In the genomic region with DNA sequence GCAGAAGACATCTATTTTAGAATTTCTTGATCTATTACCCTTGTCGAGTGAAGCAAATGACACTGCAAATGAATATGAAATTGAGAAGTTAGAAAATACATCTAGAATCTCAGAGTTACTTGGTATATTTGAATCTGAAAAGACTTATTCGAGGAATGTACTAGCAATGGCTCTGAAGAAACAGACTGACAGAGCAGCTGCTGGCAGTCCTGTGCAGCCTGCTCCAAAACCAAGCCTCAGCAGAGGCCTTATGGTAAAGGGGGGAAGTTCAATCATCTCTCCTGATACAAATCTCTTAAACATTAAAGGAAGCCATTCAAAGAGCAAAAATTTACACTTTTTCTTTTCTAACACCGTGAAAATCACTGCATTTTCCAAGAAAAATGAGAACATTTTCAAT, we compare ENCODE assay signal across 39 cellular contexts. TPM values are rescaled to one million over a fixed set of nuclear protein-coding genes. Genes with fewer than 3 reads are reported as not detected.
"Had no signal": no experiment of that assay in that cellular context is flagged by ENCODE, and none has a peak within 500 bp of the region (broad histone marks: within the 10 kb centered on the region; RNA-seq: fewer than 3 reads in every experiment).

No MANE protein-coding gene starts in this region.

- DNase-seq: activated CD4-positive, alpha-beta memory T cell treated with anti-CD3 and anti-CD28 coated beads, Interleukin-2, amount 10 ng/mL, durations not matched to agents 7 days and 5 days; activated CD4-positive, alpha-beta T cell treated with anti-CD3 and anti-CD28 coated beads for 1 hour; activated CD4-positive, alpha-beta T cell treated with anti-CD3 and anti-CD28 coated beads for 48 hours; activated CD4-positive, CD25-positive, alpha-beta regulatory T cell; activated CD8-positive, alpha-beta memory T cell treated with anti-CD3 and anti-CD28 coated beads for 24 hours; activated CD8-positive, alpha-beta memory T cell treated with anti-CD3 and anti-CD28 coated beads, Interleukin-2, amount 10 ng/mL, durations not matched to agents 7 days and 5 days; activated CD8-positive, alpha-beta memory T cell treated with anti-CD3 and anti-CD28 coated beads, Interleukin-2, amount 50 U/mL, for 48 hours; activated effector memory CD4-positive, alpha-beta T cell treated with Interleukin-2 at 50 U/mL for 16 hours; activated naive CD4-positive, alpha-beta T cell treated with anti-CD3 and anti-CD28 coated beads, Interleukin-2, amount 10 ng/mL, durations not matched to agents 7 days and 5 days; activated naive CD8-positive, alpha-beta T cell treated with anti-CD3 and anti-CD28 coated beads, Interleukin-2, amount 50 U/mL, for 24 hours; activated T-cell treated with anti-CD3 and anti-CD28 coated beads, Interleukin-2, amount 50 U/mL, for 48 hours; anterior cingulate cortex; caudate nucleus; cerebellar nuclear complex; Karpas-422; KBM-7; MG63; NCI-H1092; NCI-H1436 treated with DMSO at 0.1 percent for 48 hours; NCI-H187 treated with DMSO at 0.1 percent for 48 hours; NCI-H2081; NCI-H2171 treated with DMSO at 0.1 percent for 48 hours; NCI-H2227 treated with DMSO at 0.1 percent for 48 hours; NCI-H446; NCI-H510A treated with DMSO at 0.1 percent for 48 hours; NCI-H69; NK-92 treated with Interleukin-12 subunit alpha and Interleukin-12 subunit beta, amount 100 ng/mL, for 24 hours; PC-3; Peyer's patch; RPMI8226; SHP77 treated with DMSO at 0.1 percent for 48 hours; T-cell; T-helper 17 cell; T-helper 9 cell had no signal

- H3K27ac ChIP-seq: Peyer's patch, VCaP had no signal

- H3K4me1 Mint-ChIP-seq: activated CD4-positive, alpha-beta memory T cell treated with anti-CD3 and anti-CD28 coated beads, Interleukin-2, amount 10 ng/mL, durations not matched to agents 7 days and 5 days; activated CD8-positive, alpha-beta memory T cell treated with anti-CD3 and anti-CD28 coated beads, Interleukin-2, amount 10 ng/mL, durations not matched to agents 7 days and 5 days; activated naive CD4-positive, alpha-beta T cell treated with anti-CD3 and anti-CD28 coated beads, Interleukin-2, amount 10 ng/mL, durations not matched to agents 7 days and 5 days; activated naive CD8-positive, alpha-beta T cell treated with anti-CD3 and anti-CD28 coated beads, Interleukin-2, amount 50 U/mL, for 24 hours; T-cell; T-helper 17 cell had no signal

- H3K27me3 Mint-ChIP-seq: activated CD4-positive, alpha-beta memory T cell treated with anti-CD3 and anti-CD28 coated beads, Interleukin-2, amount 10 ng/mL, durations not matched to agents 7 days and 5 days; activated CD8-positive, alpha-beta memory T cell treated with anti-CD3 and anti-CD28 coated beads, Interleukin-2, amount 10 ng/mL, durations not matched to agents 7 days and 5 days; activated naive CD4-positive, alpha-beta T cell treated with anti-CD3 and anti-CD28 coated beads, Interleukin-2, amount 10 ng/mL, durations not matched to agents 7 days and 5 days; activated naive CD8-positive, alpha-beta T cell treated with anti-CD3 and anti-CD28 coated beads, Interleukin-2, amount 50 U/mL, for 24 hours; T-cell; T-helper 17 cell had no signal

- ATAC-seq: activated CD8-positive, alpha-beta memory T cell treated with anti-CD3 and anti-CD28 coated beads, Interleukin-2, amount 10 ng/mL, durations not matched to agents 7 days and 5 days; activated naive CD8-positive, alpha-beta T cell treated with anti-CD3 and anti-CD28 coated beads, Interleukin-2, amount 50 U/mL, for 24 hours; PC-3; SK-N-SH treated with all-trans-retinoic acid at 6 μM for 48 hours; T-cell; T-helper 17 cell had no signal

- H3K4me1 ChIP-seq: Peyer's patch had no signal

- H3K36me3 ChIP-seq: MG63, Peyer's patch had no signal

- H3K4me3 ChIP-seq: MG63, Peyer's patch had no signal

- H3K9me3 Mint-ChIP-seq: activated CD4-positive, alpha-beta memory T cell treated with anti-CD3 and anti-CD28 coated beads, Interleukin-2, amount 10 ng/mL, durations not matched to agents 7 days and 5 days; activated naive CD4-positive, alpha-beta T cell treated with anti-CD3 and anti-CD28 coated beads, Interleukin-2, amount 10 ng/mL, durations not matched to agents 7 days and 5 days; activated naive CD8-positive, alpha-beta T cell treated with anti-CD3 and anti-CD28 coated beads, Interleukin-2, amount 50 U/mL, for 24 hours; brain; T-cell had no signal

- H3K27ac Mint-ChIP-seq: activated CD4-positive, alpha-beta memory T cell treated with anti-CD3 and anti-CD28 coated beads, Interleukin-2, amount 10 ng/mL, durations not matched to agents 7 days and 5 days; activated CD8-positive, alpha-beta memory T cell treated with anti-CD3 and anti-CD28 coated beads, Interleukin-2, amount 10 ng/mL, durations not matched to agents 7 days and 5 days; activated naive CD4-positive, alpha-beta T cell treated with anti-CD3 and anti-CD28 coated beads, Interleukin-2, amount 10 ng/mL, durations not matched to agents 7 days and 5 days; activated naive CD8-positive, alpha-beta T cell; activated naive CD8-positive, alpha-beta T cell treated with anti-CD3 and anti-CD28 coated beads, Interleukin-2, amount 50 U/mL, for 24 hours; T-cell; T-helper 17 cell had no signal

- H3K4me3 Mint-ChIP-seq: activated CD4-positive, alpha-beta memory T cell treated with anti-CD3 and anti-CD28 coated beads, Interleukin-2, amount 10 ng/mL, durations not matched to agents 7 days and 5 days; activated CD8-positive, alpha-beta memory T cell treated with anti-CD3 and anti-CD28 coated beads, Interleukin-2, amount 10 ng/mL, durations not matched to agents 7 days and 5 days; activated naive CD4-positive, alpha-beta T cell treated with anti-CD3 and anti-CD28 coated beads, Interleukin-2, amount 10 ng/mL, durations not matched to agents 7 days and 5 days; activated naive CD8-positive, alpha-beta T cell; activated naive CD8-positive, alpha-beta T cell treated with anti-CD3 and anti-CD28 coated beads, Interleukin-2, amount 50 U/mL, for 24 hours; T-cell; T-helper 17 cell had no signal

- H3K9me3 ChIP-seq: MG63, Peyer's patch had no signal

- H3K27me3 ChIP-seq: MG63, Peyer's patch had no signal

- H3K36me3 Mint-ChIP-seq: activated CD8-positive, alpha-beta memory T cell treated with anti-CD3 and anti-CD28 coated beads, Interleukin-2, amount 10 ng/mL, durations not matched to agents 7 days and 5 days; activated naive CD4-positive, alpha-beta T cell treated with anti-CD3 and anti-CD28 coated beads, Interleukin-2, amount 10 ng/mL, durations not matched to agents 7 days and 5 days; activated naive CD8-positive, alpha-beta T cell; brain; T-cell had no signal

RNA-seq across cellular contexts. Expression of a gene that starts 34.1 kb away (rescaled TPM):
- total RNA-seq: activated CD4-positive, alpha-beta memory T cell treated with anti-CD3 and anti-CD28 coated beads, Interleukin-2, amount 10 ng/mL, durations not matched to agents 7 days and 5 days; activated CD8-positive, alpha-beta memory T cell treated with anti-CD3 and anti-CD28 coated beads, Interleukin-2, amount 10 ng/mL, durations not matched to agents 7 days and 5 days; bronchial epithelial cell; T-helper 17 cell had no signal
